In the genomic region with DNA sequence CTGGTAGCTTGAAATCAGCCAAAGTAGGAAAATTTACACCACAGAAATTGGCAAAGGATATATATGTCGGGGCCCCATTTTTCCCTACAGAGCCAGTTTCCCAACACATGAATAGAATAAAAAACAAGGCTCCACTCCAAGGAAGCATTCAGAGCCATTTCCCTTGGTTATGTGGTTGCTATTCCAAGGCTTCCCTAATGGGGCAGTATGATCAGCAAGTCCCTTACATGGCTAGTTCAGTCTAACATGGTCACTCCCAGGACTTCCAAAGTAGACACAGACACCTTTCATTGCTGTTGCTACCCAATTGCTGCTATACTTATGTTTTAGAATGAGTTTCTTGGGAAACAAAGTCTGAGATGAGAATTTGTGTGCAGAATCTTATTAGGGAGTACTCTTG, we compare ENCODE assay signal across 1 cellular context.
TF ChIP-seq lines count a peak whose summit lies in the region.

No MANE protein-coding gene starts in this region.

TF ChIP-seq in SK-N-SH, 30 proteins besides CTCF, POLR2A, EP300 and RAD21 (continued from another document):
- no peak for TF ChIP-seq REST (IDR thresholded peaks at IDR 0.05; ENCODE audit: low read depth, low read length)
- no peak for TF ChIP-seq ZBTB33 (IDR thresholded peaks at IDR 0.05; ENCODE audit: borderline replicate concordance, low read depth)
- TF ChIP-seq MXI1 (IDR thresholded peaks at IDR 0.05; ENCODE audit: low read depth, low read length), result no peak
- no peak for TF ChIP-seq ELF1 (IDR thresholded peaks at IDR 0.05)
- no peak for TF ChIP-seq TAF1 (IDR thresholded peaks at IDR 0.05; ENCODE audit: borderline replicate concordance, low read depth, low read length)
- TF ChIP-seq, protein P1, sequence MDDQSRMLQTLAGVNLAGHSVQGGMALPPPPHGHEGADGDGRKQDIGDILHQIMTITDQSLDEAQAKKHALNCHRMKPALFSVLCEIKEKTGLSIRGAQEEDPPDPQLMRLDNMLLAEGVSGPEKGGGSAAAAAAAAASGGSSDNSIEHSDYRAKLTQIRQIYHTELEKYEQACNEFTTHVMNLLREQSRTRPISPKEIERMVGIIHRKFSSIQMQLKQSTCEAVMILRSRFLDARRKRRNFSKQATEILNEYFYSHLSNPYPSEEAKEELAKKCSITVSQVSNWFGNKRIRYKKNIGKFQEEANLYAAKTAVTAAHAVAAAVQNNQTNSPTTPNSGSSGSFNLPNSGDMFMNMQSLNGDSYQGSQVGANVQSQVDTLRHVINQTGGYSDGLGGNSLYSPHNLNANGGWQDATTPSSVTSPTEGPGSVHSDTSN (IDR thresholded peaks at IDR 0.05), result no peak
- no peak for TF ChIP-seq RXRA (IDR thresholded peaks at IDR 0.05; ENCODE audit: borderline replicate concordance, low read depth)
- TF ChIP-seq, protein P2, sequence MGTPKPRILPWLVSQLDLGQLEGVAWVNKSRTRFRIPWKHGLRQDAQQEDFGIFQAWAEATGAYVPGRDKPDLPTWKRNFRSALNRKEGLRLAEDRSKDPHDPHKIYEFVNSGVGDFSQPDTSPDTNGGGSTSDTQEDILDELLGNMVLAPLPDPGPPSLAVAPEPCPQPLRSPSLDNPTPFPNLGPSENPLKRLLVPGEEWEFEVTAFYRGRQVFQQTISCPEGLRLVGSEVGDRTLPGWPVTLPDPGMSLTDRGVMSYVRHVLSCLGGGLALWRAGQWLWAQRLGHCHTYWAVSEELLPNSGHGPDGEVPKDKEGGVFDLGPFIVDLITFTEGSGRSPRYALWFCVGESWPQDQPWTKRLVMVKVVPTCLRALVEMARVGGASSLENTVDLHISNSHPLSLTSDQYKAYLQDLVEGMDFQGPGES (IDR thresholded peaks at IDR 0.05; ENCODE audit: low read depth, low read length), result no peak
- no peak for TF ChIP-seq YY1 (IDR thresholded peaks at IDR 0.05; ENCODE audit: low read depth)
- no peak for TF ChIP-seq MEF2A (IDR thresholded peaks at IDR 0.05; ENCODE audit: borderline replicate concordance, low read depth)
- TF ChIP-seq POLR2AphosphoS5 (IDR thresholded peaks at IDR 0.05; ENCODE audit: low read depth, low read length), result no peak
- no peak for TF ChIP-seq GATA2 (CRISPR knock-in tag; IDR thresholded peaks at IDR 0.05)
- no peak for TF ChIP-seq SMC3 (IDR thresholded peaks at IDR 0.05; ENCODE audit: low read depth, low read length)
- no peak for TF ChIP-seq RCOR1 (IDR thresholded peaks at IDR 0.05; ENCODE audit: low read length)
- TF ChIP-seq FOXJ3 (CRISPR knock-in tag; IDR thresholded peaks at IDR 0.05), result no peak
TF ChIP-seq in SK-N-SH: peak in this region for 0.
